In genomic region chr7:36648441-36648840, GRCh38 we compare ENCODE assay signal across 16 cellular contexts.
DNase-seq lines count a peak whose midpoint lies in the region; ATAC-seq, FAIRE-seq and TF ChIP-seq lines count a peak whose summit lies in the region.
"Had no signal": no experiment of that assay in that cellular context is flagged by ENCODE, and none has a peak within 500 bp of the region (broad histone marks: within the 10 kb centered on the region; RNA-seq: fewer than 3 reads in every experiment).

No MANE protein-coding gene starts in this region.

- no peak overlapping the region for H3K4me3 ChIP-seq in epithelial cell of esophagus (ENCODE audit: low read length)
- H3K4me3 ChIP-seq in kidney (ENCODE audit: low read length in 2 of 2), result no peak overlapping the region
- H3K4me3 ChIP-seq in colonic mucosa, result no peak overlapping the region
- H3K4me3 ChIP-seq: A549, HAP-1 had no signal

- H3K9me3 ChIP-seq in kidney (ENCODE audit: control insufficient read depth in 1 of 2, low read length in 2 of 2) (no peaks in the 10 kb centered on the region), colonic mucosa (no peaks in the 10 kb centered on the region)
- H3K9me3 ChIP-seq: A549, BE2C, HAP-1 had no signal

- H3K9ac ChIP-seq in kidney (ENCODE audit: low read length in 2 of 2), result no peak overlapping the region
- no peak overlapping the region for H3K9ac ChIP-seq in colonic mucosa (ENCODE audit: low read depth in 2 of 2, low read length in 2 of 2)

- ATAC-seq in GM18858 (IDR thresholded peaks at IDR 0.05; ENCODE audit: unreplicated experiment), result no peak
- ATAC-seq: A549 had no signal

- H3K27me3 ChIP-seq in colonic mucosa, result no peaks in the 10 kb centered on the region
- H3K27me3 ChIP-seq: BE2C had no signal

- H3K4me1 ChIP-seq in kidney (ENCODE audit: control insufficient read depth in 1 of 2, insufficient read depth in 1 of 2, low read depth in 1 of 2, low read length in 2 of 2) (no peaks in the 10 kb centered on the region), colonic mucosa (no peaks in the 10 kb centered on the region)
- H3K4me1 ChIP-seq: BE2C had no signal

- peak; percentile 24 for FAIRE-seq in RCC 7860 (lab: Jason Lieb, UNC)
- peak; percentile 15 for FAIRE-seq in kidney (lab: Jason Lieb, UNC)
- FAIRE-seq: G401.6, GM12892, GM19239, H1 had no signal

- DNase-seq in RCC 7860 (ENCODE audit: low spot score) (no peak), epithelial cell of esophagus (ENCODE audit: low read depth) (peak; percentile 43), kidney (no peak), NCI-H146 treated with DMSO at 0.1 percent for 48 hours (lab: John Stamatoyannopoulos, UW; ENCODE audit: unreplicated experiment) (no peak), colonic mucosa (no peak)
- DNase-seq: BE2C; CD4-positive, alpha-beta memory T cell; DMS79 had no signal

- no peaks in the 10 kb centered on the region for H3K36me3 ChIP-seq in kidney (ENCODE audit: control insufficient read depth in 1 of 2, insufficient read depth in 2 of 2, low read length in 2 of 2)
- no peaks in the 10 kb centered on the region for H3K36me3 ChIP-seq in colonic mucosa
- H3K36me3 ChIP-seq: BE2C, HAP-1 had no signal

- no peak for TF ChIP-seq CTCF in epithelial cell of esophagus (IDR thresholded peaks at IDR 0.05; ENCODE audit: insufficient read depth, low read depth, low read length, missing control alignments)
- no peak for TF ChIP-seq CTCF in kidney (IDR thresholded peaks at IDR 0.05; ENCODE audit: borderline replicate concordance, extremely low read depth, insufficient read depth)
- no peak for TF ChIP-seq CTCF in colonic mucosa (IDR thresholded peaks at IDR 0.05)

- intact Hi-C loops in kidney (cut with DNase I), result no loop called here
- intact Hi-C loops in colonic mucosa (cut with DNase I), result no loop called here

- no peak overlapping the region for H3K27ac ChIP-seq in kidney (ENCODE audit: low read depth in 2 of 2, low read length in 2 of 2)
- no peak overlapping the region for H3K27ac ChIP-seq in colonic mucosa
- H3K27ac ChIP-seq: A549, C4-2B had no signal
